8 cellular contexts compared by ENCODE assay signal in genomic region chr12:48925218-48925871, GRCh38. TPM values are rescaled to one million over a fixed set of nuclear protein-coding genes. Genes with fewer than 3 reads are reported as not detected.
DNase-seq lines count a peak whose midpoint lies in the region; ATAC-seq and TF ChIP-seq lines count a peak whose summit lies in the region.

TSS of gene FKBP11 (minus strand) at chr12:48925492. CDS start at chr12:48925428, 64 bp downstream.

- peak; percentile 76 for TF ChIP-seq POLR2A in GM18505 (IDR thresholded peaks at IDR 0.05; ENCODE audit: borderline replicate concordance, extremely low read depth, insufficient read depth, insufficient read length)
- TF ChIP-seq POLR2A in sigmoid colon (IDR thresholded peaks at IDR 0.05), result no peak

- no peaks in the 10 kb centered on the region for H3K9me3 Mint-ChIP-seq in activated naive CD8-positive, alpha-beta T cell treated with anti-CD3 and anti-CD28 coated beads for 36 hours

- ATAC-seq in GM18505 (IDR thresholded peaks at IDR 0.05; ENCODE audit: unreplicated experiment), result peak; percentile 58
- ATAC-seq in HG02885 (IDR thresholded peaks at IDR 0.05; ENCODE audit: poor library complexity, unreplicated experiment), result peak; percentile 75

- no peak for TF ChIP-seq EP300 in sigmoid colon (IDR thresholded peaks at IDR 0.05)

- TF ChIP-seq CTCF in right atrium auricular region (IDR thresholded peaks at IDR 0.05), result no peak
- no peak for TF ChIP-seq CTCF in sigmoid colon (IDR thresholded peaks at IDR 0.05)

- H3K27ac ChIP-seq in right atrium auricular region (peak within 1 kb of the TSS; percentile 6 to 67), sigmoid colon (peak within 1 kb of the TSS in 3 of 4 donors; percentile 57 to 60 (median 58))

- peaks cover 47% of the 10 kb centered on the region for H3K36me3 Mint-ChIP-seq in activated naive CD8-positive, alpha-beta T cell treated with anti-CD3 and anti-CD28 coated beads for 36 hours

- 1% methylated on average over 39 of the region's 39 CpGs for WGBS in sigmoid colon, 2 donors

- H3K4me3 Mint-ChIP-seq in activated naive CD8-positive, alpha-beta T cell treated with anti-CD3 and anti-CD28 coated beads for 36 hours, result peak within 1 kb of the TSS; percentile 93

- H3K9me3 ChIP-seq in right atrium auricular region (no peaks in the 10 kb centered on the region), sigmoid colon (no peaks in the 10 kb centered on the region)

- H3K27ac Mint-ChIP-seq in activated naive CD8-positive, alpha-beta T cell treated with anti-CD3 and anti-CD28 coated beads for 36 hours, result peak within 1 kb of the TSS; percentile 98

- peak; percentile 38 for DNase-seq in SK-MEL-5 (ENCODE audit: low read depth, low spot score)
- DNase-seq in activated naive CD8-positive, alpha-beta T cell treated with anti-CD3 and anti-CD28 coated beads for 36 hours, result peak; percentile 80
- peak; percentile 65 for DNase-seq in right atrium auricular region (ENCODE audit: low spot score)
- peak; percentile 81 for DNase-seq in sigmoid colon
- DNase-seq in NCI-H1092 treated with DMSO at 0.1 percent for 48 hours (lab: John Stamatoyannopoulos, UW), result no peak
- no peak for DNase-seq in NCI-H1417 treated with DMSO at 0.1 percent for 48 hours (lab: John Stamatoyannopoulos, UW)

- no peaks in the 10 kb centered on the region for H3K27me3 Mint-ChIP-seq in activated naive CD8-positive, alpha-beta T cell treated with anti-CD3 and anti-CD28 coated beads for 36 hours

- H3K36me3 ChIP-seq in right atrium auricular region, result no peaks in the 10 kb centered on the region
- peaks cover 0 to 8% (median 3%) of the 10 kb centered on the region in 4 donors for H3K36me3 ChIP-seq in sigmoid colon

- H3K4me1 ChIP-seq in right atrium auricular region (peaks cover 0 to 14% of the 10 kb centered on the region in 2 donors), sigmoid colon (peaks cover 0 to 14% (median 8%) of the 10 kb centered on the region in 4 donors)

- in situ Hi-C loops in SK-MEL-5 (cut with HindIII; ENCODE audit: low pct_unique_long_range_greater_than_20kb, low sequenced_read_pairs), result no loop called here

- intact Hi-C loops in sigmoid colon (cut with DNase I), result loop anchor here (5.0 kb wide), 1 partner anchor 57 kb away; no protein-coding TSS in a partner anchor

- H3K27me3 ChIP-seq in right atrium auricular region (no peaks in the 10 kb centered on the region), sigmoid colon (no peaks in the 10 kb centered on the region)

- peaks cover 45% of the 10 kb centered on the region for H3K4me1 Mint-ChIP-seq in activated naive CD8-positive, alpha-beta T cell treated with anti-CD3 and anti-CD28 coated beads for 36 hours

- H3K4me3 ChIP-seq in right atrium auricular region (peak within 1 kb of the TSS; percentile 61 to 72), sigmoid colon (peak within 1 kb of the TSS; percentile 62 to 81 (median 78))

RNA-seq across cellular contexts. Expression of gene FKBP11, which starts in this region (rescaled TPM):
- 10.8 and 12.2 TPM in 2 replicates for total RNA-seq in SK-MEL-5 (2014; rRNA removed; shearing (Covaris generic))
- polyA plus RNA-seq in SK-MEL-5 (2015; cell fraction: cytosol; rRNA removed), result 38.5 and 41.3 TPM in 2 replicates
- polyA plus RNA-seq in SK-MEL-5 (2015; cell fraction: nucleus; rRNA removed), result 35.1 and 45.0 TPM in 2 replicates
- 100 to 1,000 TPM in 1 of 2 experiments, 10 to 100 TPM in 1; 97.4 to 104 TPM for total RNA-seq in activated naive CD8-positive, alpha-beta T cell treated with anti-CD3 and anti-CD28 coated beads for 36 hours
- total RNA-seq in right atrium auricular region (10 to 100 TPM in 1 of 2 donors, 1 to 10 TPM in 1; 9.1 to 10.2 TPM), sigmoid colon (1 to 10 TPM; 4.6 to 7.5 (median 6.4) TPM)
- polyA plus RNA-seq in sigmoid colon, result 10 to 100 TPM; 12.0 to 50.2 (median 12.3) TPM

Comparison
In these comparisons a context has a peak if more than half of its experiments do, and no peak if none do; other contexts are left out.
1. DNase-seq: peak in SK-MEL-5 (single experiment), activated naive CD8-positive, alpha-beta T cell treated with anti-CD3 and anti-CD28 coated beads for 36 hours (single experiment), right atrium auricular region (single experiment) and sigmoid colon (single experiment); none in NCI-H1092 treated with DMSO at 0.1 percent for 48 hours (single experiment) and NCI-H1417 treated with DMSO at 0.1 percent for 48 hours (single experiment).